Comparison of ENCODE assay signal across 24 cellular contexts in genomic region chr9:136496181-136496580, GRCh38. TPM values are rescaled to one million over a fixed set of nuclear protein-coding genes. Genes with fewer than 3 reads are reported as not detected.
DNase-seq lines count a peak whose midpoint lies in the region; ATAC-seq, FAIRE-seq and TF ChIP-seq lines count a peak whose summit lies in the region.
"Had no signal": no experiment of that assay in that cellular context is flagged by ENCODE, and none has a peak within 500 bp of the region (broad histone marks: within the 10 kb centered on the region; RNA-seq: fewer than 3 reads in every experiment).

No MANE protein-coding gene starts in this region.

- no peak for DNase-seq in activated CD4-positive, alpha-beta T cell treated with anti-CD3 and anti-CD28 coated beads, Interleukin-2, amount 10 ng/mL, durations not matched to agents 24 days and 14 days
- DNase-seq in activated CD4-positive, alpha-beta T cell treated with anti-CD3 and anti-CD28 coated beads for 36 hours: no peak
- DNase-seq in astrocyte (ENCODE audit: low read depth) (no peak), left colon (no peak), NCI-H1417 (lab: John Stamatoyannopoulos, UW) (no peak), HTR-8/SVneo (ENCODE audit: insufficient read length, low spot score) (no peak)
- DNase-seq: 8988T; C1 segment of cervical spinal cord; CD8-positive, alpha-beta T cell; DND-41; GM23248; NCI-H1092 treated with DMSO at 0.1 percent for 48 hours; NCI-H2029 treated with DMSO at 0.1 percent for 48 hours; NCI-H226; NCI-H510A treated with DMSO at 0.1 percent for 48 hours; NCI-H748 treated with DMSO at 0.1 percent for 48 hours had no signal

- peaks cover 6% of the 10 kb centered on the region for H3K4me1 ChIP-seq in astrocyte (ENCODE audit: insufficient read depth, low read length)
- H3K4me1 ChIP-seq: HAP-1, SJSA1 had no signal

- no peaks in the 10 kb centered on the region for H3K9me3 Mint-ChIP-seq in activated CD4-positive, alpha-beta T cell treated with anti-CD3 and anti-CD28 coated beads, Interleukin-2, amount 10 ng/mL, durations not matched to agents 24 days and 14 days
- H3K9me3 Mint-ChIP-seq in activated CD4-positive, alpha-beta T cell treated with anti-CD3 and anti-CD28 coated beads for 36 hours (ENCODE audit: low read depth): no peaks in the 10 kb centered on the region
- H3K9me3 Mint-ChIP-seq in astrocyte (ENCODE audit: unreplicated experiment): no peaks in the 10 kb centered on the region
- no peaks in the 10 kb centered on the region for H3K9me3 Mint-ChIP-seq in stimulated activated memory B cell treated with anti-CD40 and anti-IgM and Interleukin-4, amounts not matched to agents 10 μg/mL and 1 μg/mL and 100 μg/mL, for 72 hours
- H3K9me3 Mint-ChIP-seq: CD8-positive, alpha-beta T cell had no signal

- no peaks in the 10 kb centered on the region for H3K27me3 ChIP-seq in astrocyte (ENCODE audit: insufficient read depth, low read length)
- H3K27me3 ChIP-seq: SJSA1 had no signal

- H3K36me3 Mint-ChIP-seq in activated CD4-positive, alpha-beta T cell treated with anti-CD3 and anti-CD28 coated beads, Interleukin-2, amount 10 ng/mL, durations not matched to agents 24 days and 14 days (ENCODE audit: low read depth): peaks cover 18% of the 10 kb centered on the region
- H3K36me3 Mint-ChIP-seq in activated CD4-positive, alpha-beta T cell treated with anti-CD3 and anti-CD28 coated beads for 36 hours (ENCODE audit: low read depth): peaks cover 20% of the 10 kb centered on the region
- H3K36me3 Mint-ChIP-seq in astrocyte (ENCODE audit: low read depth, unreplicated experiment): peaks cover 3% of the 10 kb centered on the region
- H3K36me3 Mint-ChIP-seq in stimulated activated memory B cell treated with anti-CD40 and anti-IgM and Interleukin-4, amounts not matched to agents 10 μg/mL and 1 μg/mL and 100 μg/mL, for 72 hours: peaks cover 35% of the 10 kb centered on the region

- no peaks in the 10 kb centered on the region for H3K9me3 ChIP-seq in astrocyte (ENCODE audit: insufficient read depth, low read depth, low read length)
- H3K9me3 ChIP-seq: HAP-1, SJSA1 had no signal

- POLR2A ChIA-PET in activated CD4-positive, alpha-beta T cell treated with anti-CD3 and anti-CD28 coated beads for 36 hours (lab: Charles Lee): no interaction called here

- peaks cover 13% of the 10 kb centered on the region for H4K20me1 ChIP-seq in astrocyte (ENCODE audit: insufficient read depth, low read length)

- no peaks in the 10 kb centered on the region for H3K27me3 Mint-ChIP-seq in activated CD4-positive, alpha-beta T cell treated with anti-CD3 and anti-CD28 coated beads, Interleukin-2, amount 10 ng/mL, durations not matched to agents 24 days and 14 days
- no peaks in the 10 kb centered on the region for H3K27me3 Mint-ChIP-seq in activated CD4-positive, alpha-beta T cell treated with anti-CD3 and anti-CD28 coated beads for 36 hours
- H3K27me3 Mint-ChIP-seq in astrocyte (ENCODE audit: low read depth, unreplicated experiment): peaks cover 1% of the 10 kb centered on the region
- H3K27me3 Mint-ChIP-seq in stimulated activated memory B cell treated with anti-CD40 and anti-IgM and Interleukin-4, amounts not matched to agents 10 μg/mL and 1 μg/mL and 100 μg/mL, for 72 hours: no peaks in the 10 kb centered on the region

- no peak overlapping the region for H3K4me2 ChIP-seq in astrocyte (ENCODE audit: low read length)
- H3K4me2 ChIP-seq: KMS-11 had no signal

- intact Hi-C loops in activated CD4-positive, alpha-beta T cell treated with anti-CD3 and anti-CD28 coated beads, Interleukin-2, amount 10 ng/mL, durations not matched to agents 24 days and 14 days (cut with micrococcal nuclease): no loop called here
- intact Hi-C loops in activated CD4-positive, alpha-beta T cell treated with anti-CD3 and anti-CD28 coated beads for 36 hours (cut with DNase I, micrococcal nuclease): no loop called here
- intact Hi-C loops in left colon (cut with DNase I, micrococcal nuclease): no loop called here

- no peak for TF ChIP-seq CTCF in astrocyte (IDR thresholded peaks at IDR 0.05; ENCODE audit: insufficient read depth, low read depth, low read length)

- no peak overlapping the region for H3K4me3 Mint-ChIP-seq in activated CD4-positive, alpha-beta T cell treated with anti-CD3 and anti-CD28 coated beads, Interleukin-2, amount 10 ng/mL, durations not matched to agents 24 days and 14 days
- no peak overlapping the region for H3K4me3 Mint-ChIP-seq in activated CD4-positive, alpha-beta T cell treated with anti-CD3 and anti-CD28 coated beads for 36 hours
- no peak overlapping the region for H3K4me3 Mint-ChIP-seq in astrocyte (ENCODE audit: unreplicated experiment)
- no peak overlapping the region for H3K4me3 Mint-ChIP-seq in stimulated activated memory B cell treated with anti-CD40 and anti-IgM and Interleukin-4, amounts not matched to agents 10 μg/mL and 1 μg/mL and 100 μg/mL, for 72 hours
- H3K4me3 Mint-ChIP-seq: CD8-positive, alpha-beta T cell had no signal

- FAIRE-seq in astrocyte (lab: Jason Lieb, UNC) (no peak), HTR-8/SVneo (lab: Jason Lieb, UNC) (no peak)
- FAIRE-seq: GM12878 had no signal

- no peak overlapping the region for H3K27ac ChIP-seq in astrocyte (ENCODE audit: low read depth, low read length)
- H3K27ac ChIP-seq: GM23248, HL-60, KMS-11, SJSA1 had no signal

- no peaks in the 10 kb centered on the region for H3K36me3 ChIP-seq in astrocyte (ENCODE audit: insufficient read depth, low read length)

- H3K4me3 ChIP-seq in astrocyte (ENCODE audit: insufficient read depth, low read depth, low read length): no peak overlapping the region
- H3K4me3 ChIP-seq: GM12878, GM23248, HAP-1, SJSA1 had no signal

- no peaks in the 10 kb centered on the region for H3K79me2 ChIP-seq in astrocyte (ENCODE audit: insufficient read depth, low read length)

- H2AFZ ChIP-seq in astrocyte (ENCODE audit: low read depth, low read length): no peak overlapping the region
- H2AFZ ChIP-seq: GM23248 had no signal

- CTCF ChIA-PET in activated CD4-positive, alpha-beta T cell treated with anti-CD3 and anti-CD28 coated beads for 36 hours (lab: Charles Lee): no interaction called here

- no peaks in the 10 kb centered on the region for H3K4me1 Mint-ChIP-seq in activated CD4-positive, alpha-beta T cell treated with anti-CD3 and anti-CD28 coated beads, Interleukin-2, amount 10 ng/mL, durations not matched to agents 24 days and 14 days
- no peaks in the 10 kb centered on the region for H3K4me1 Mint-ChIP-seq in activated CD4-positive, alpha-beta T cell treated with anti-CD3 and anti-CD28 coated beads for 36 hours
- H3K4me1 Mint-ChIP-seq in astrocyte (ENCODE audit: low read depth, unreplicated experiment): no peaks in the 10 kb centered on the region
- no peaks in the 10 kb centered on the region for H3K4me1 Mint-ChIP-seq in stimulated activated memory B cell treated with anti-CD40 and anti-IgM and Interleukin-4, amounts not matched to agents 10 μg/mL and 1 μg/mL and 100 μg/mL, for 72 hours

- no peak for ATAC-seq in activated CD4-positive, alpha-beta T cell treated with anti-CD3 and anti-CD28 coated beads for 36 hours
- ATAC-seq in left colon (peak; percentile 2), GM19397 (IDR thresholded peaks at IDR 0.05; ENCODE audit: unreplicated experiment) (no peak)
- no peak for ATAC-seq in stimulated activated memory B cell treated with anti-CD40 and anti-IgM and Interleukin-4, amounts not matched to agents 10 μg/mL and 1 μg/mL and 100 μg/mL, for 72 hours
- ATAC-seq: CD8-positive, alpha-beta T cell; GM12878; Panc1 had no signal

- H3K27ac Mint-ChIP-seq in activated CD4-positive, alpha-beta T cell treated with anti-CD3 and anti-CD28 coated beads, Interleukin-2, amount 10 ng/mL, durations not matched to agents 24 days and 14 days: peak overlapping the region; percentile 63
- no peak overlapping the region for H3K27ac Mint-ChIP-seq in activated CD4-positive, alpha-beta T cell treated with anti-CD3 and anti-CD28 coated beads for 36 hours
- peak overlapping the region; percentile 26 for H3K27ac Mint-ChIP-seq in astrocyte (ENCODE audit: unreplicated experiment)
- H3K27ac Mint-ChIP-seq in stimulated activated memory B cell treated with anti-CD40 and anti-IgM and Interleukin-4, amounts not matched to agents 10 μg/mL and 1 μg/mL and 100 μg/mL, for 72 hours: peak overlapping the region; percentile 74
- H3K27ac Mint-ChIP-seq: CD8-positive, alpha-beta T cell had no signal

- H3K9ac ChIP-seq in astrocyte (ENCODE audit: low read length): no peak overlapping the region
- H3K9ac ChIP-seq: GM23248, KMS-11 had no signal

RNA-seq across cellular contexts. Expression of gene SEC16A, which starts 13.3 kb away (rescaled TPM):
- 79.2 and 81.2 TPM in 2 replicates for total RNA-seq in activated CD4-positive, alpha-beta T cell treated with anti-CD3 and anti-CD28 coated beads, Interleukin-2, amount 10 ng/mL, durations not matched to agents 24 days and 14 days
- total RNA-seq in activated CD4-positive, alpha-beta T cell treated with anti-CD3 and anti-CD28 coated beads for 36 hours: 10 to 100 TPM; 62.7 TPM
- total RNA-seq in astrocyte: 94.5 and 103 TPM in 2 replicates
- 10 to 100 TPM; 64.2 to 82.4 TPM for total RNA-seq in left colon

RNA-seq across cellular contexts. Expression of gene NOTCH1, which starts 49.7 kb away (rescaled TPM):
- total RNA-seq in activated CD4-positive, alpha-beta T cell treated with anti-CD3 and anti-CD28 coated beads, Interleukin-2, amount 10 ng/mL, durations not matched to agents 24 days and 14 days: 108 and 113 TPM in 2 replicates
- total RNA-seq in activated CD4-positive, alpha-beta T cell treated with anti-CD3 and anti-CD28 coated beads for 36 hours: 10 to 100 TPM; 70.0 to 79.4 TPM
- total RNA-seq in astrocyte (34.1 and 35.5 TPM in 2 replicates), left colon (10 to 100 TPM; 49.5 to 72.2 TPM)

RNA-seq across cellular contexts. Expression of gene INPP5E, which starts 56.5 kb away (rescaled TPM):
- 19.6 and 20.6 TPM in 2 replicates for total RNA-seq in activated CD4-positive, alpha-beta T cell treated with anti-CD3 and anti-CD28 coated beads, Interleukin-2, amount 10 ng/mL, durations not matched to agents 24 days and 14 days
- total RNA-seq in activated CD4-positive, alpha-beta T cell treated with anti-CD3 and anti-CD28 coated beads for 36 hours: 10 to 100 TPM; 13.5 to 14.1 TPM
- total RNA-seq in astrocyte: 12.6 and 13.2 TPM in 2 replicates
- total RNA-seq in left colon: 10 to 100 TPM; 10.5 to 11.0 TPM
